ENCODE assay signal across 1 cellular context in the genomic region with DNA sequence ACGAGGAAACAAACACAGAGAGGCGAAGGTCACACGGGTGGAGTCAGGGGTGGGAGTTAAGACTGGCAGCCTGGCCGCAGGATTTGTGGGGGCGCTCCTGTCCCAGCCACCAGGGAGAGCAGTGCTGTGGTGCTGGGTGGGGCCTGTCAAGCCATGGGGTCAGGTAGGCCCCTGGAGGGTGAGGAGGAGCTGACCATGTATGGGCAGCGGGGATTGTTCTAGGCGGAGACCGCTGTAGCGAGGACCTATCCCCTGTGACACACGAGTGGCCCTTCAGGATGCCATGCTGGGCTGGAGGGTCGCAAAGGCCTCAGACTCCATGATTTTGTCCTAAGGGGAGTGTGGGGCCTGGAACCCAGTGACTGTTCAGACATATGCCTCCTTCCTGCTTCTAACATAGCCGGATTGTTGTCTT.
TF ChIP-seq lines count a peak whose summit lies in the region.

No MANE protein-coding gene starts in this region.

TF ChIP-seq in H1, 55 proteins besides CTCF, POLR2A, EP300 and RAD21:
- TF ChIP-seq BCL11A (IDR thresholded peaks at IDR 0.05; ENCODE audit: low read depth in 2 of 2, low read length in 2 of 2): no peak
- peak; percentile 41; the same call in 1 of the 2 replicates for TF ChIP-seq SRF (IDR thresholded peaks at IDR 0.05; ENCODE audit: low read depth, low read length)
TF ChIP-seq in H1: peak in this region for 1.
